Comparison of ENCODE assay signal across 13 cellular contexts in genomic region chr10:11936389-11937152, GRCh38.
"Had no signal": no experiment of that assay in that cellular context is flagged by ENCODE, and none has a peak within 500 bp of the region (broad histone marks: within the 10 kb centered on the region; RNA-seq: fewer than 3 reads in every experiment).

No MANE protein-coding gene starts in this region.

- H3K9me3 Mint-ChIP-seq: activated B cell treated with CpG ODN at 0.5 μM for 24 hours; activated naive CD4-positive, alpha-beta T cell treated with anti-CD3 and anti-CD28 coated beads, Interleukin-2, amount 50 U/mL, for 24 hours; memory B cell; T-helper 1 cell treated with Interleukin-12 subunit alpha and Interleukin-12 subunit beta and Interleukin-4 antibody, amounts not matched to agents 30 μg/mL and 1 μg/mL, for 36 hours had no signal

- H3K4me1 Mint-ChIP-seq: activated B cell treated with CpG ODN at 0.5 μM for 24 hours; activated naive CD4-positive, alpha-beta T cell treated with anti-CD3 and anti-CD28 coated beads, Interleukin-2, amount 50 U/mL, for 24 hours; memory B cell had no signal

- H3K4me3 Mint-ChIP-seq: activated B cell treated with CpG ODN at 0.5 μM for 24 hours; activated naive CD4-positive, alpha-beta T cell treated with anti-CD3 and anti-CD28 coated beads, Interleukin-2, amount 50 U/mL, for 24 hours; memory B cell; T-helper 1 cell treated with Interleukin-12 subunit alpha and Interleukin-12 subunit beta and Interleukin-4 antibody, amounts not matched to agents 30 μg/mL and 1 μg/mL, for 36 hours had no signal

- H3K27me3 Mint-ChIP-seq: activated B cell treated with CpG ODN at 0.5 μM for 24 hours; activated naive CD4-positive, alpha-beta T cell treated with anti-CD3 and anti-CD28 coated beads, Interleukin-2, amount 50 U/mL, for 24 hours; memory B cell had no signal

- H3K27ac Mint-ChIP-seq: activated B cell treated with CpG ODN at 0.5 μM for 24 hours; activated naive CD4-positive, alpha-beta T cell treated with anti-CD3 and anti-CD28 coated beads, Interleukin-2, amount 50 U/mL, for 24 hours; memory B cell; T-helper 1 cell treated with Interleukin-12 subunit alpha and Interleukin-12 subunit beta and Interleukin-4 antibody, amounts not matched to agents 30 μg/mL and 1 μg/mL, for 36 hours had no signal

- H3K4me3 ChIP-seq: ovary had no signal

- FAIRE-seq: islet of Langerhans, urothelium cell line had no signal

- ATAC-seq: left lobe of liver had no signal

- DNase-seq: activated B cell treated with CpG ODN at 0.5 μM for 24 hours; central memory CD4-positive, alpha-beta T cell; cortex of kidney; effector memory CD4-positive, alpha-beta T cell; erythroblast; ovary; stimulated activated CD4-positive, alpha-beta T cell treated with anti-CD3 and anti-CD28 coated beads, Interleukin-4, amount 100 ng/mL, for 24 hours had no signal

- H3K36me3 ChIP-seq: ovary had no signal

- H3K9me3 ChIP-seq: ovary had no signal

- H3K27ac ChIP-seq: ovary had no signal

- H3K27me3 ChIP-seq: ovary had no signal
